Comparison of ENCODE assay signal across 11 cellular contexts in the genomic region with DNA sequence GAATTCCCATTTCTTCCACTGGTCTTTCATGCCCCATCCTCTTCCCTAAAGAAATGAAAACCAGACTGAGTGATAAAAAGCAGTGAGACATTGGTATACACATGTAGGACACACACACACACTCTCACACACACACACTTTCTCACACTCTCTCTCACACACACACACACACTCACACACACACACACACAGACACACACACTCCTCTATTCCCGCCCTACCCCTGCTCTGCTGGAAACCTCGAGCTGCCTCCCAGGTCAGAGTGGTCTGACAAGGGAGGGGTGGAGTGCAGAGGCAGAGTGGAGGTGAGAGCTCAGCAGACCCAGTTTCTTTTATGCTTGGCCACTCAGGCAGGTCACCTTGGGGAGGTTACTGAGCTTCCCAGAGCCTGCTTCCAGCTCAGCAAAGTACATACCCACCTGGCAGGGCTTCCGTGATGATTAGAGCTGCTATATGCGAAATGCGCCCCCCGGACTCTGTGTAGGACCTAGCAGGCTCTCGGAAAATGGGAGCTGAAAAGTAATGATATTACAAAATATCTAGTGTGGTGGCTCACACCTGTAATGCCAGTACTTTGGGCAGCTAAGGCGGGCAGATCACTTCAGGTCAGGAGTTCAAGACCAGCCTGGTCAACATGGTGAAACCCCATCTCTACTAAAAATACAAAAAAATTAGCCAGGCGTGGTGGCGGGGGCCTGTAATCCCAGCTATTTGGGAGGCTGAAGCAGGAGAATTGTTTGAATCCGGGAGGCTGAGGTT. TPM values are rescaled to one million over a fixed set of nuclear protein-coding genes. Genes with fewer than 3 reads are reported as not detected.
DNase-seq lines count a peak whose midpoint lies in the region; ATAC-seq and TF ChIP-seq lines count a peak whose summit lies in the region.
"Had no signal": no experiment of that assay in that cellular context is flagged by ENCODE, and none has a peak within 500 bp of the region (broad histone marks: within the 10 kb centered on the region; RNA-seq: fewer than 3 reads in every experiment).

No MANE protein-coding gene starts in this region.

- H2AFZ ChIP-seq in ACC112 (ENCODE audit: low read length, unreplicated experiment), result no peak overlapping the region

- peaks cover 0 to 3% of the 10 kb centered on the region in 2 donors for H3K27me3 Mint-ChIP-seq in CD8-positive, alpha-beta memory T cell
- H3K27me3 Mint-ChIP-seq in chondrocyte (ENCODE audit: low read depth) (no peaks in the 10 kb centered on the region), nephron (ENCODE audit: low read depth) (peaks cover 11% of the 10 kb centered on the region)

- H3K27ac Mint-ChIP-seq in CD8-positive, alpha-beta memory T cell, result peak overlapping the region; percentile 90 to 99 (median 97)
- peak overlapping the region; percentile 85 for H3K27ac Mint-ChIP-seq in chondrocyte (ENCODE audit: unreplicated experiment)
- peak overlapping the region; percentile 65 to 89 (median 76) for H3K27ac Mint-ChIP-seq in nephron

- H3K4me3 Mint-ChIP-seq in CD8-positive, alpha-beta memory T cell, result peak overlapping the region in 3 of 7 donors; percentile 8 to 77 (median 20)
- H3K4me3 Mint-ChIP-seq in chondrocyte (ENCODE audit: unreplicated experiment), result no peak overlapping the region
- H3K4me3 Mint-ChIP-seq in nephron, result no peak overlapping the region

- ATAC-seq in GM19397 (IDR thresholded peaks at IDR 0.05; ENCODE audit: unreplicated experiment), result no peak

- DNase-seq in CD8-positive, alpha-beta memory T cell, result peak in 1 of 5 donors; percentile 46
- DNase-seq in chondrocyte (ENCODE audit: low spot score) (peak; percentile 48), D341Med (ENCODE audit: low spot score) (no peak), middle frontal gyrus (ENCODE audit: extremely low spot score, low spot score) (no peak), NCI-H524 treated with DMSO at 0.1 percent for 48 hours (lab: John Stamatoyannopoulos, UW) (no peak)

- peaks cover 85 to 98% (median 88%) of the 10 kb centered on the region in 3 donors for H3K4me1 Mint-ChIP-seq in CD8-positive, alpha-beta memory T cell
- H3K4me1 Mint-ChIP-seq in chondrocyte (ENCODE audit: low read depth), result peaks cover 85% of the 10 kb centered on the region
- peaks cover 61% of the 10 kb centered on the region for H3K4me1 Mint-ChIP-seq in nephron

- H3K36me3 Mint-ChIP-seq in CD8-positive, alpha-beta memory T cell, result peaks cover 0 to 2% (median 0%) of the 10 kb centered on the region in 3 donors
- H3K36me3 Mint-ChIP-seq in chondrocyte (ENCODE audit: low read depth) (no peaks in the 10 kb centered on the region), nephron (ENCODE audit: low read depth) (no peaks in the 10 kb centered on the region)

- H3K4me1 ChIP-seq in ACC112 (ENCODE audit: control insufficient read depth, insufficient read depth, low read length, unreplicated experiment), result peaks cover 53% of the 10 kb centered on the region
- peaks cover 93% of the 10 kb centered on the region for H3K4me1 ChIP-seq in CD8-positive, alpha-beta memory T cell (ENCODE audit: insufficient read depth, low read length)

- TF ChIP-seq CTCF in chondrocyte (IDR thresholded peaks at IDR 0.05) (no peak), nephron (IDR thresholded peaks at IDR 0.05; ENCODE audit: unreplicated experiment in 3 of 3) (no peak)

- CTCF ChIA-PET in CD8-positive, alpha-beta memory T cell (lab: Charles Lee), result interaction anchor here (0.8 to 20.1 kb wide), 14 partner anchors 10 to 172 kb away, joined by 3 to 475 read pairs (median 23); partner anchors contain the start of genes CCR7 and GJD3

- no peak overlapping the region for H3K4me3 ChIP-seq in ACC112 (ENCODE audit: low read depth, low read length)
- H3K4me3 ChIP-seq in CD8-positive, alpha-beta memory T cell (ENCODE audit: low read length), result no peak overlapping the region
- H3K4me3 ChIP-seq: ascending aorta had no signal

- H3K27me3 ChIP-seq in ACC112 (ENCODE audit: insufficient read depth, low read length), result no peaks in the 10 kb centered on the region
- no peaks in the 10 kb centered on the region for H3K27me3 ChIP-seq in CD8-positive, alpha-beta memory T cell (ENCODE audit: insufficient read depth, low read length, poor library complexity, severe bottlenecking)
- H3K27me3 ChIP-seq: ascending aorta had no signal

- H3K79me2 ChIP-seq in ACC112 (ENCODE audit: control insufficient read depth, insufficient read depth, low read length, unreplicated experiment), result no peaks in the 10 kb centered on the region

- H3K36me3 ChIP-seq in ACC112 (ENCODE audit: insufficient read depth, low read length), result no peaks in the 10 kb centered on the region
- no peaks in the 10 kb centered on the region for H3K36me3 ChIP-seq in CD8-positive, alpha-beta memory T cell (ENCODE audit: insufficient read depth, low read length)
- H3K36me3 ChIP-seq: ascending aorta had no signal

- peak overlapping the region; percentile 84 for H3K27ac ChIP-seq in ACC112 (ENCODE audit: low read depth, low read length)
- no peak overlapping the region for H3K27ac ChIP-seq in CD8-positive, alpha-beta memory T cell (ENCODE audit: low read depth, low read length)
- H3K27ac ChIP-seq: HL-60 had no signal

- POLR2A ChIA-PET in CD8-positive, alpha-beta memory T cell (lab: Charles Lee), result interaction anchor here (1.0 to 3.7 kb wide), 4 partner anchors 16 to 116 kb away, joined by 4 to 31 read pairs (median 14); no protein-coding TSS in a partner anchor

- H3K9me3 ChIP-seq in CD8-positive, alpha-beta memory T cell (ENCODE audit: low read length), result no peaks in the 10 kb centered on the region
- H3K9me3 ChIP-seq: ascending aorta had no signal

- H3K9me3 Mint-ChIP-seq in CD8-positive, alpha-beta memory T cell, result peaks cover 0 to 2% (median 2%) of the 10 kb centered on the region in 5 donors
- H3K9me3 Mint-ChIP-seq in chondrocyte (ENCODE audit: low read depth), result no peaks in the 10 kb centered on the region
- no peaks in the 10 kb centered on the region for H3K9me3 Mint-ChIP-seq in nephron

RNA-seq across cellular contexts. Expression of gene CCR7, which starts 30.7 kb away (rescaled TPM):
- total RNA-seq in CD8-positive, alpha-beta memory T cell, result 100 to 1,000 TPM; 152 to 154 TPM
- 286 TPM for polyA plus RNA-seq in CD8-positive, alpha-beta memory T cell
- total RNA-seq in chondrocyte, result not detected in 3 replicates
- total RNA-seq: ascending aorta, Daoy had no signal

RNA-seq across cellular contexts. Expression of gene TNS4, which starts 33.2 kb away (rescaled TPM):
- 1 to 10 TPM; 3.1 TPM for total RNA-seq in CD8-positive, alpha-beta memory T cell
- polyA plus RNA-seq in CD8-positive, alpha-beta memory T cell, result 0.41 TPM
- total RNA-seq in chondrocyte, result 0.39 TPM in 1 of 3 replicates, not detected in the others
- total RNA-seq: ascending aorta had no signal

Comparison
In these comparisons a context has a peak if more than half of its experiments do, and no peak if none do; other contexts are left out.
1. RNA of gene CCR7, which starts 30.7 kb away (total RNA-seq): 152 to 154 TPM in CD8-positive, alpha-beta memory T cell; not detected in chondrocyte; every median in the first group is over 100 times any median in the second.
2. Peak in every context shown above with its lines, with median percentiles within 50 percentile points of each other: H3K27ac Mint-ChIP-seq.